In the genomic region with DNA sequence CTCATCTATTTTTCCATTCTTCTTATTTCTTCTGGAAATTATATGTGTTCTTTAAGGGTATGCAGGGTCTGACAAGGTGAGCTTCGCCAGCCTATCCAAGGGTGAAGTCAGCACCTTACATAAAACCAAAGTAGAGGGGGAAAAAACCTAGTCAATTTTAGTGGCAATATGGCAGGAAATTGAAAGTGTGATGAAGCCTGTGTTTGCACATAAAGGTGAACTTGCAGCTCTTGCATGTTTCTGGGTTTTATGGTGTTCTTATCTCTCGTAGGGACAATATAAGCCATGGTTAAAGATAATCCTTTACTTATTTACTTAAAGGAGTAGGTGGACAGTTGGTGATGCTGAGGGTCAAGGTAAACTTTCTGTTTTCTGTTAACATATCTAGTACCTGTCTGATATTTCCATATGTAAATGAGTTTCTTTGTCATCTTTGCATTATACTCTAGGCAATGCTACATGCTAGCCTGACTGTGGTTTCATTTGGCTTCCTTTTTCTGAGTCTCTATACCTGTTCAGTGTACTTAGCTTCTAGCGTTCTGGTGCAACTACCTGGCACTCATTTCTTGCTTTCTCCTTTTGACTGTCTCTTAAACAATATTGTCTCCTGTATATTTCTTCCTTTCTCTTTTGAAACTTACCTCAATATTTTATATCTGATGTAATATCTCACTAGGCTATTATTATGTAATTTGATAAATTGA, we compare ENCODE assay signal across 10 cellular contexts. TPM values are rescaled to one million over a fixed set of nuclear protein-coding genes. Genes with fewer than 3 reads are reported as not detected.
DNase-seq lines count a peak whose midpoint lies in the region; ATAC-seq, FAIRE-seq and TF ChIP-seq lines count a peak whose summit lies in the region.
"Had no signal": no experiment of that assay in that cellular context is flagged by ENCODE, and none has a peak within 500 bp of the region (broad histone marks: within the 10 kb centered on the region; RNA-seq: fewer than 3 reads in every experiment).

No MANE protein-coding gene starts in this region.

- DNase-seq in GM12891 (ENCODE audit: insufficient read length, low spot score) = no peak
- DNase-seq in H9 = no peak
- no peak for DNase-seq in aorta
- no peak for DNase-seq in activated gamma-delta T cell treated with Interleukin-2 at 50 U/mL for 16 hours
- DNase-seq in kidney = no peak
- DNase-seq: DND-41, hypothalamus had no signal

- H2BK5ac ChIP-seq in H9 (ENCODE audit: insufficient read length, low read length) = no peak overlapping the region

- H3K27ac Mint-ChIP-seq in activated T-helper 17 cell treated with anti-CD3 and anti-CD28 coated beads, Interleukin-2, amount 50 U/mL, for 72 hours = peak overlapping the region; percentile 40
- peak overlapping the region in 1 of 3 experiments; percentile 75; a peak in 2 of 7 replicates for H3K27ac Mint-ChIP-seq in H9

- peaks cover 34% of the 10 kb centered on the region for H3K4me1 Mint-ChIP-seq in activated T-helper 17 cell treated with anti-CD3 and anti-CD28 coated beads, Interleukin-2, amount 50 U/mL, for 72 hours
- peaks cover 23 to 25% of the 10 kb centered on the region in 2 experiments for H3K4me1 Mint-ChIP-seq in H9

- H3K4me2 ChIP-seq in H9 (ENCODE audit: insufficient read depth, insufficient read length, low read length) = no peak overlapping the region

- peak; percentile 75 for FAIRE-seq in GM12891 (lab: Jason Lieb, UNC)
- FAIRE-seq in kidney (lab: Jason Lieb, UNC) = no peak

- H2BK120ac ChIP-seq in H9 (ENCODE audit: low read depth, low read length, poor library complexity, severe bottlenecking) = no peak overlapping the region

- no peak overlapping the region for H3K14ac ChIP-seq in H9 (ENCODE audit: insufficient read depth, low read length)

- no peak overlapping the region for H3K4me3 ChIP-seq in aorta (ENCODE audit: low read length in 2 of 2)
- H3K4me3 ChIP-seq in kidney (ENCODE audit: low read length in 2 of 2) = no peak overlapping the region

- no peak overlapping the region for H3T11ph ChIP-seq in H9 (ENCODE audit: low read length)

- H2AK5ac ChIP-seq in H9 (ENCODE audit: insufficient read length, low read length) = no peak overlapping the region

- no peak overlapping the region for H3K18ac ChIP-seq in H9 (ENCODE audit: insufficient read length, low read depth, low read length)

- peaks cover 22% of the 10 kb centered on the region for H3K36me3 Mint-ChIP-seq in activated T-helper 17 cell treated with anti-CD3 and anti-CD28 coated beads, Interleukin-2, amount 50 U/mL, for 72 hours (ENCODE audit: low read depth)
- peaks cover 8 to 30% (median 10%) of the 10 kb centered on the region in 3 experiments for H3K36me3 Mint-ChIP-seq in H9 (ENCODE audit: insufficient read depth in 1 of 3, low read depth in 3 of 3)

- H3K9me3 ChIP-seq in H9 (ENCODE audit: control insufficient read depth, low read depth, low read length) (no peaks in the 10 kb centered on the region), aorta (ENCODE audit: control insufficient read depth, low read length) (no peaks in the 10 kb centered on the region), kidney (ENCODE audit: control insufficient read depth in 1 of 2, low read length in 2 of 2) (no peaks in the 10 kb centered on the region)

- no peak overlapping the region for H3K23ac ChIP-seq in H9 (ENCODE audit: insufficient read length, low read depth, low read length)

- no peak overlapping the region for H4K91ac ChIP-seq in H9 (ENCODE audit: insufficient read length, low read depth, low read length)

- peaks cover 2% of the 10 kb centered on the region; the same call in 1 of the 2 replicates for H3K4me1 ChIP-seq in H9 (ENCODE audit: insufficient read depth, low read length)
- H3K4me1 ChIP-seq in aorta (ENCODE audit: control insufficient read depth in 1 of 2, insufficient read depth in 2 of 2, low read length in 2 of 2) = no peaks in the 10 kb centered on the region
- H3K4me1 ChIP-seq in kidney (ENCODE audit: control insufficient read depth in 1 of 2, insufficient read depth in 1 of 2, low read depth in 1 of 2, low read length in 2 of 2) = no peaks in the 10 kb centered on the region

- no peak overlapping the region for H3K4ac ChIP-seq in H9 (ENCODE audit: low read depth, low read length)

- peaks cover 3% of the 10 kb centered on the region for H3K79me1 ChIP-seq in H9 (ENCODE audit: insufficient read depth, low read depth, low read length, poor library complexity, severe bottlenecking)

- no peaks in the 10 kb centered on the region for H3K36me3 ChIP-seq in aorta (ENCODE audit: control insufficient read depth in 1 of 2, insufficient read depth in 2 of 2, low read length in 1 of 2)
- H3K36me3 ChIP-seq in kidney (ENCODE audit: control insufficient read depth in 1 of 2, insufficient read depth in 2 of 2, low read length in 2 of 2) = no peaks in the 10 kb centered on the region

- H3K56ac ChIP-seq in H9 (ENCODE audit: insufficient read length, low read depth, low read length) = no peak overlapping the region

- H2AFZ ChIP-seq in H9 (ENCODE audit: low read length) = no peak overlapping the region

- no peak overlapping the region for H2BK15ac ChIP-seq in H9 (ENCODE audit: low read depth, low read length)

- no peak overlapping the region for H4K8ac ChIP-seq in H9 (replicated peaks; ENCODE audit: insufficient read length, low read depth, low read length)

- H3K9me3 Mint-ChIP-seq in activated T-helper 17 cell treated with anti-CD3 and anti-CD28 coated beads, Interleukin-2, amount 50 U/mL, for 72 hours = no peaks in the 10 kb centered on the region
- H3K9me3 Mint-ChIP-seq in H9 = peaks cover 16 to 17% of the 10 kb centered on the region in 2 experiments

- no peaks in the 10 kb centered on the region for H4K20me1 ChIP-seq in H9 (ENCODE audit: control insufficient read depth, insufficient read depth, insufficient read length)

- H3K27me3 ChIP-seq in H9 (ENCODE audit: insufficient read depth, low read length) (no peaks in the 10 kb centered on the region), aorta (ENCODE audit: control insufficient read depth in 1 of 2, insufficient read depth in 2 of 2, low read length in 1 of 2) (no peaks in the 10 kb centered on the region)

- no peaks in the 10 kb centered on the region for H3K27me3 Mint-ChIP-seq in activated T-helper 17 cell treated with anti-CD3 and anti-CD28 coated beads, Interleukin-2, amount 50 U/mL, for 72 hours
- H3K27me3 Mint-ChIP-seq in H9 (ENCODE audit: low read depth) = no peaks in the 10 kb centered on the region

- no peaks in the 10 kb centered on the region for H3K23me2 ChIP-seq in H9 (ENCODE audit: insufficient read length, low read depth, low read length, poor library complexity, severe bottlenecking)

- no peak overlapping the region for H3K27ac ChIP-seq in H9 (ENCODE audit: insufficient read length, low read depth, low read length)
- no peak overlapping the region for H3K27ac ChIP-seq in aorta (ENCODE audit: low read depth in 1 of 2, low read length in 2 of 2)
- H3K27ac ChIP-seq in kidney (ENCODE audit: low read depth in 2 of 2, low read length in 2 of 2) = no peak overlapping the region

- WGBS in H9 (ENCODE audit: extremely low coverage, insufficient read length, low lambda C conversion rate) = no CpG with 5 or more reads among the region's 3 CpGs
- WGBS in aorta, 2 donors = 93 to 97% methylated on average over 3 of the region's 3 CpGs

- H3K9ac ChIP-seq in H9 (ENCODE audit: extremely low read depth, insufficient read length, low read length) (no peak overlapping the region), kidney (ENCODE audit: low read length in 2 of 2) (no peak overlapping the region)

- H4K5ac ChIP-seq in H9 (ENCODE audit: insufficient read length, low read depth, low read length) = no peak overlapping the region

- TF ChIP-seq POLR2A in GM12891 (IDR thresholded peaks at IDR 0.05; ENCODE audit: low read depth, low read length) = no peak

- ATAC-seq in GM19455 (IDR thresholded peaks at IDR 0.05; ENCODE audit: unreplicated experiment) = peak; percentile 94
- peak; percentile 95 for ATAC-seq in HG03095 (IDR thresholded peaks at IDR 0.05; ENCODE audit: unreplicated experiment)
- peak; percentile 90 for ATAC-seq in activated T-helper 17 cell treated with anti-CD3 and anti-CD28 coated beads, Interleukin-2, amount 50 U/mL, for 72 hours (replicated peaks)
- no peak for ATAC-seq in aorta (ENCODE audit: low FRiP score)

- H2BK20ac ChIP-seq in H9 (ENCODE audit: low read depth, low read length, poor library complexity, severe bottlenecking) = no peak overlapping the region

- peak overlapping the region; percentile 60 for H3K4me3 Mint-ChIP-seq in activated T-helper 17 cell treated with anti-CD3 and anti-CD28 coated beads, Interleukin-2, amount 50 U/mL, for 72 hours
- no peak overlapping the region for H3K4me3 Mint-ChIP-seq in H9

- no peaks in the 10 kb centered on the region; the same call in 1 of the 2 replicates for H3K79me2 ChIP-seq in H9 (ENCODE audit: insufficient read depth, low read length)

- intact Hi-C loops in aorta (cut with DNase I) (no loop called here), kidney (cut with DNase I) (no loop called here)

- H2BK12ac ChIP-seq in H9 (ENCODE audit: insufficient read length, low read depth, low read length) = no peak overlapping the region

- TF ChIP-seq CTCF in H9 (conservative IDR thresholded peaks at IDR 0.05) (no peak), kidney (IDR thresholded peaks at IDR 0.05; ENCODE audit: borderline replicate concordance, extremely low read depth, insufficient read depth) (no peak)

TF ChIP-seq in GM12891, 5 proteins besides CTCF, POLR2A, EP300 and RAD21:
- TF ChIP-seq SPI1 (IDR thresholded peaks at IDR 0.05; ENCODE audit: low read depth, low read length) = peak; percentile 71
- no peak for TF ChIP-seq POLR2AphosphoS5 (IDR thresholded peaks at IDR 0.05; ENCODE audit: low read depth, low read length)
TF ChIP-seq in GM12891: peak in this region for 1.

RNA-seq across cellular contexts. Expression of a gene that starts 32.9 kb away (rescaled TPM):
- polyA plus RNA-seq in GM12891 (2012; ENCODE audit: low read depth, missing spikeins) = 9.9 TPM
- total RNA-seq in activated T-helper 17 cell treated with anti-CD3 and anti-CD28 coated beads, Interleukin-2, amount 50 U/mL, for 72 hours = 10 to 100 TPM; 21.4 to 27.4 TPM
- total RNA-seq in H9 (2021) = 19.6 and 22.7 TPM in 2 replicates
- total RNA-seq in aorta = 10 to 100 TPM; 27.5 to 30.1 TPM
- polyA plus RNA-seq in aorta = 10 to 100 TPM; 19.8 to 29.9 TPM
- total RNA-seq in kidney = 35.7 TPM
- 17.5 TPM for polyA plus RNA-seq in kidney (ENCODE audit: insufficient read depth, low read depth, low replicate concordance)
